1 cellular context compared by ENCODE assay signal in genomic region chr2:12318427-12319057, GRCh38.
TF ChIP-seq lines count a peak whose summit lies in the region.

No MANE protein-coding gene starts in this region.

TF ChIP-seq in HepG2, 621 proteins besides CTCF, POLR2A, EP300 and RAD21 (continued from another document):
- TF ChIP-seq ZBTB40 (IDR thresholded peaks at IDR 0.05) (no peak), ZBTB40 (CRISPR knock-in tag; IDR thresholded peaks at IDR 0.05) (no peak)
